1 cellular context compared by ENCODE assay signal in genomic region chr17:1488826-1489275, GRCh38.
TF ChIP-seq lines count a peak whose summit lies in the region.

No MANE protein-coding gene starts in this region.

TF ChIP-seq in H1, 55 proteins besides CTCF, POLR2A, EP300 and RAD21:
- TF ChIP-seq GTF2F1 (IDR thresholded peaks at IDR 0.05; ENCODE audit: borderline replicate concordance, low read depth, low read length) (no peak), TAF7 (optimal IDR thresholded peaks at IDR 0.05; ENCODE audit: borderline replicate concordance, low read depth, low read length) (no peak), RFX5 (IDR thresholded peaks at IDR 0.05; ENCODE audit: borderline replicate concordance, low read depth, low read length) (no peak), BRCA1 (IDR thresholded peaks at IDR 0.05; ENCODE audit: low read depth, low read length) (no peak), SIX5 (IDR thresholded peaks at IDR 0.05; ENCODE audit: low read depth, low read length) (no peak), TEAD4 (IDR thresholded peaks at IDR 0.05; ENCODE audit: low read depth, low read length) (no peak), MAFK (IDR thresholded peaks at IDR 0.05; ENCODE audit: low read depth, low read length) (no peak), CEBPB (IDR thresholded peaks at IDR 0.05; ENCODE audit: low read depth, low read length) (no peak)
